33 cellular contexts compared by ENCODE assay signal in genomic region chr11:107272561-107272960, GRCh38.
"Had no signal": no experiment of that assay in that cellular context is flagged by ENCODE, and none has a peak within 500 bp of the region (broad histone marks: within the 10 kb centered on the region; RNA-seq: fewer than 3 reads in every experiment).

No MANE protein-coding gene starts in this region.

- H3K27ac ChIP-seq: KMS-11, Peyer's patch, SJSA1 had no signal

- H3K36me3 ChIP-seq: Peyer's patch, SJSA1 had no signal

- H3K9me3 Mint-ChIP-seq: activated CD4-positive, alpha-beta T cell treated with anti-CD3 and anti-CD28 coated beads, Interleukin-2, amount 10 ng/mL, durations not matched to agents 7 days and 5 days; activated naive CD4-positive, alpha-beta T cell treated with anti-CD3 and anti-CD28 coated beads, Interleukin-2, amount 10 ng/mL, durations not matched to agents 7 days and 5 days; activated T-cell treated with anti-CD3 and anti-CD28 coated beads, Interleukin-2, amount 50 U/mL, for 4 hours; brain; T-helper 1 cell treated with Interleukin-12 subunit alpha and Interleukin-12 subunit beta and Interleukin-4 antibody, amounts not matched to agents 30 μg/mL and 1 μg/mL, for 36 hours; T-helper 2 cell treated with Interferon-gamma antibody and Interleukin-4, amounts not matched to agents 5 μg/mL and 100 μg/mL, for 36 hours had no signal

- H3K4me1 ChIP-seq: Peyer's patch, SJSA1 had no signal

- H3K4me1 Mint-ChIP-seq: activated CD4-positive, alpha-beta T cell treated with anti-CD3 and anti-CD28 coated beads for 36 hours; activated CD4-positive, alpha-beta T cell treated with anti-CD3 and anti-CD28 coated beads, Interleukin-2, amount 10 ng/mL, durations not matched to agents 7 days and 5 days; activated naive CD4-positive, alpha-beta T cell treated with anti-CD3 and anti-CD28 coated beads, Interleukin-2, amount 10 ng/mL, durations not matched to agents 7 days and 5 days; activated naive CD8-positive, alpha-beta T cell treated with anti-CD3 and anti-CD28 coated beads, Interleukin-2, amount 50 U/mL, for 24 hours had no signal

- H3K4me3 Mint-ChIP-seq: activated CD4-positive, alpha-beta T cell treated with anti-CD3 and anti-CD28 coated beads for 36 hours; activated CD4-positive, alpha-beta T cell treated with anti-CD3 and anti-CD28 coated beads, Interleukin-2, amount 10 ng/mL, durations not matched to agents 7 days and 5 days; activated CD8-positive, alpha-beta T cell treated with anti-CD3 and anti-CD28 coated beads, Interleukin-2, amount 10 ng/mL, durations not matched to agents 7 days and 5 days; activated naive CD4-positive, alpha-beta T cell treated with anti-CD3 and anti-CD28 coated beads, Interleukin-2, amount 10 ng/mL, durations not matched to agents 7 days and 5 days; activated naive CD8-positive, alpha-beta T cell; activated naive CD8-positive, alpha-beta T cell treated with anti-CD3 and anti-CD28 coated beads, Interleukin-2, amount 50 U/mL, for 24 hours; activated T-cell treated with anti-CD3 and anti-CD28 coated beads, Interleukin-2, amount 50 U/mL, for 4 hours; brain; T-helper 1 cell treated with Interleukin-12 subunit alpha and Interleukin-12 subunit beta and Interleukin-4 antibody, amounts not matched to agents 30 μg/mL and 1 μg/mL, for 36 hours; T-helper 2 cell treated with Interferon-gamma antibody and Interleukin-4, amounts not matched to agents 5 μg/mL and 100 μg/mL, for 36 hours; WTC11 had no signal

- H3K4me3 ChIP-seq: Peyer's patch, SJSA1 had no signal

- H3K9me3 ChIP-seq: Peyer's patch, SJSA1, SK-N-SH had no signal

- H3K27me3 ChIP-seq: Peyer's patch, SJSA1 had no signal

- H3K27ac Mint-ChIP-seq: activated CD4-positive, alpha-beta T cell treated with anti-CD3 and anti-CD28 coated beads for 36 hours; activated CD4-positive, alpha-beta T cell treated with anti-CD3 and anti-CD28 coated beads, Interleukin-2, amount 10 ng/mL, durations not matched to agents 7 days and 5 days; activated CD8-positive, alpha-beta T cell treated with anti-CD3 and anti-CD28 coated beads, Interleukin-2, amount 10 ng/mL, durations not matched to agents 7 days and 5 days; activated naive CD4-positive, alpha-beta T cell treated with anti-CD3 and anti-CD28 coated beads, Interleukin-2, amount 10 ng/mL, durations not matched to agents 7 days and 5 days; activated naive CD8-positive, alpha-beta T cell; activated naive CD8-positive, alpha-beta T cell treated with anti-CD3 and anti-CD28 coated beads, Interleukin-2, amount 50 U/mL, for 24 hours; brain; T-helper 1 cell treated with Interleukin-12 subunit alpha and Interleukin-12 subunit beta and Interleukin-4 antibody, amounts not matched to agents 30 μg/mL and 1 μg/mL, for 36 hours; T-helper 2 cell treated with Interferon-gamma antibody and Interleukin-4, amounts not matched to agents 5 μg/mL and 100 μg/mL, for 36 hours; WTC11 had no signal

- H3K36me3 Mint-ChIP-seq: activated naive CD4-positive, alpha-beta T cell treated with anti-CD3 and anti-CD28 coated beads, Interleukin-2, amount 10 ng/mL, durations not matched to agents 7 days and 5 days; activated naive CD8-positive, alpha-beta T cell; brain had no signal

- DNase-seq: activated CD4-positive, alpha-beta T cell treated with anti-CD3 and anti-CD28 coated beads for 36 hours; activated CD4-positive, alpha-beta T cell treated with anti-CD3 and anti-CD28 coated beads, Interleukin-2, amount 10 ng/mL, durations not matched to agents 7 days and 5 days; activated CD4-positive, alpha-beta T cell treated with anti-CD3 and anti-CD28 coated beads, Interleukin-2, amount 50 U/mL, for 48 hours; activated CD8-positive, alpha-beta T cell treated with anti-CD3 and anti-CD28 coated beads, Interleukin-2, amount 10 ng/mL, durations not matched to agents 7 days and 5 days; activated effector memory CD4-positive, alpha-beta T cell treated with Interleukin-2 at 50 U/mL for 16 hours; activated naive CD4-positive, alpha-beta T cell treated with anti-CD3 and anti-CD28 coated beads, Interleukin-2, amount 10 ng/mL, durations not matched to agents 7 days and 5 days; activated naive CD8-positive, alpha-beta T cell treated with anti-CD3 and anti-CD28 coated beads, Interleukin-2, amount 50 U/mL, for 24 hours; activated T-cell treated with anti-CD3 and anti-CD28 coated beads for 4 hours; activated T-cell treated with anti-CD3 and anti-CD28 coated beads, Interleukin-2, amount 50 U/mL, for 4 hours; anterior cingulate cortex; central memory CD4-positive, alpha-beta T cell; MM.1S; MV-4-11; NCI-H1092; NCI-H187 treated with DMSO at 0.1 percent for 48 hours; NCI-H2081; NCI-H2171; NCI-H226; NCI-H524 treated with DMSO at 0.1 percent for 48 hours; NCI-H82; NK-92 treated with Interleukin-12 subunit alpha and Interleukin-12 subunit beta, amount 100 ng/mL, for 24 hours; PC-3; Peyer's patch; RPMI8226; SHP77 treated with DMSO at 0.1 percent for 48 hours; SK-N-SH had no signal

- H3K27me3 Mint-ChIP-seq: activated CD4-positive, alpha-beta T cell treated with anti-CD3 and anti-CD28 coated beads for 36 hours; activated CD4-positive, alpha-beta T cell treated with anti-CD3 and anti-CD28 coated beads, Interleukin-2, amount 10 ng/mL, durations not matched to agents 7 days and 5 days; activated naive CD4-positive, alpha-beta T cell treated with anti-CD3 and anti-CD28 coated beads, Interleukin-2, amount 10 ng/mL, durations not matched to agents 7 days and 5 days; activated naive CD8-positive, alpha-beta T cell; activated naive CD8-positive, alpha-beta T cell treated with anti-CD3 and anti-CD28 coated beads, Interleukin-2, amount 50 U/mL, for 24 hours had no signal
